ENCODE assay signal across 18 cellular contexts in the genomic region with DNA sequence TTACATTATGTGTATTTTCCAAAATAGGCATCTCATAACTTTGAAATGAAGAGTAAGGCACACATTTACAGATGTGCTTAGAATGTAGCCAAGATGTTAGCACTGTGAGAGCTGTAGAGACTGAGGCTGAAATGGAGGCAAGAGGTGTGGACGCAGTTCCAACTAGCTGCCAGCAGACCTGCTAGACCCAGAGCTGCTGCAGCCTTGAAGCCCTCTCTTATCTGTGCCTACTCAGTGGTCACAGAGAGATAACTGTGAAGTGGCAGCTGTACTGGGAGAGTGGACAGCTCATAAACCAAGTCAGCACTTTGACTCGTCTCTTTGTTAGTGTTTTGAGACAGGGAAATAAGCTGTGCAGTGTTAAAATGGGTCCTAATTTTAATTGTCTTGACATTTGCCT.
DNase-seq lines count a peak whose midpoint lies in the region; FAIRE-seq and TF ChIP-seq lines count a peak whose summit lies in the region.
"Had no signal": no experiment of that assay in that cellular context is flagged by ENCODE, and none has a peak within 500 bp of the region (broad histone marks: within the 10 kb centered on the region; RNA-seq: fewer than 3 reads in every experiment).

No MANE protein-coding gene starts in this region.

- no peak overlapping the region for H2BK120ac ChIP-seq in mesendoderm (ENCODE audit: low read depth, low read length)

- H3K27ac ChIP-seq in mesendoderm (ENCODE audit: low read depth, low read length) (no peak overlapping the region), urinary bladder (ENCODE audit: low read depth) (peak overlapping the region; percentile 2)
- H3K27ac ChIP-seq: HL-60, RWPE1, SJSA1 had no signal

- H4K5ac ChIP-seq in mesendoderm (ENCODE audit: low read length), result no peak overlapping the region

- TF ChIP-seq CTCF in bronchial epithelial cell (IDR thresholded peaks at IDR 0.05; ENCODE audit: insufficient read depth, low read length, severe bottlenecking), result no peak

- peak; percentile 60 for DNase-seq in OCI-M1 (lab: John Stamatoyannopoulos, UW)
- DNase-seq in bronchial epithelial cell (ENCODE audit: low read depth), result no peak
- DNase-seq in mesendoderm, result peak; percentile 41
- no peak for DNase-seq in superior temporal gyrus (ENCODE audit: extremely low spot score)
- no peak for DNase-seq in SHP77 (lab: John Stamatoyannopoulos, UW)
- no peak for DNase-seq in activated CD4-positive, alpha-beta T cell treated with anti-CD3 and anti-CD28 coated beads for 48 hours
- DNase-seq: CD4-positive, CD25-positive, alpha-beta regulatory T cell; MV-4-11; NCI-H1417 treated with DMSO at 0.1 percent for 48 hours; NCI-H2029; NCI-H2171 treated with DMSO at 0.1 percent for 48 hours; NCI-H748 treated with DMSO at 0.1 percent for 48 hours; PC-3 had no signal

- H3K4me3 ChIP-seq in bronchial epithelial cell (ENCODE audit: low read depth, low read length) (no peak overlapping the region), mesendoderm (ENCODE audit: low read length) (no peak overlapping the region), urinary bladder (ENCODE audit: low read depth, low read length) (no peak overlapping the region)
- H3K4me3 ChIP-seq: K562, SJSA1 had no signal

- no peak overlapping the region for H2AK5ac ChIP-seq in mesendoderm (ENCODE audit: low read length)

- H3K36me3 ChIP-seq in bronchial epithelial cell (ENCODE audit: control insufficient read depth, insufficient read depth, low read length) (no peaks in the 10 kb centered on the region), mesendoderm (ENCODE audit: control insufficient read depth, insufficient read depth, low read length) (no peaks in the 10 kb centered on the region), urinary bladder (ENCODE audit: insufficient read depth) (no peaks in the 10 kb centered on the region)
- H3K36me3 ChIP-seq: SJSA1 had no signal

- no peak overlapping the region for H4K8ac ChIP-seq in mesendoderm (ENCODE audit: low read depth, low read length)

- WGBS in mesendoderm (ENCODE audit: extremely low coverage, insufficient coverage, low lambda C conversion rate), result no CpG with 5 or more reads among the region's 2 CpGs
- 43% methylated on average over 2 of the region's 2 CpGs for whole genome bisulfite sequencing in urinary bladder

- H3K56ac ChIP-seq in mesendoderm (ENCODE audit: low read length), result no peak overlapping the region

- H3K18ac ChIP-seq in mesendoderm (ENCODE audit: low read length), result no peak overlapping the region

- H3K23ac ChIP-seq in mesendoderm (ENCODE audit: low read length), result no peak overlapping the region

- no peaks in the 10 kb centered on the region for H3K79me1 ChIP-seq in mesendoderm (ENCODE audit: low read length)

- H3K9ac ChIP-seq in mesendoderm (ENCODE audit: low read length), result no peak overlapping the region

- H3K4ac ChIP-seq in mesendoderm (ENCODE audit: low read depth, low read length), result no peak overlapping the region

- H3K4me2 ChIP-seq in mesendoderm (ENCODE audit: low read length), result no peak overlapping the region

- no peak overlapping the region for H2BK15ac ChIP-seq in mesendoderm (replicated peaks; ENCODE audit: low read depth)

- H3K79me2 ChIP-seq in mesendoderm (ENCODE audit: control insufficient read depth, insufficient read depth, low read length), result no peaks in the 10 kb centered on the region

- H3K4me1 ChIP-seq in mesendoderm (ENCODE audit: control insufficient read depth, low read depth, low read length) (no peaks in the 10 kb centered on the region), urinary bladder (ENCODE audit: insufficient read depth) (no peaks in the 10 kb centered on the region)
- H3K4me1 ChIP-seq: SJSA1 had no signal

- H2BK5ac ChIP-seq in mesendoderm (ENCODE audit: low read length), result no peak overlapping the region

- peak; percentile 36 for FAIRE-seq in bronchial epithelial cell (lab: Jason Lieb, UNC)
- FAIRE-seq: K562 had no signal

- no peaks in the 10 kb centered on the region for H3K27me3 ChIP-seq in bronchial epithelial cell (ENCODE audit: control insufficient read depth, insufficient read depth, low read length)
- no peaks in the 10 kb centered on the region for H3K27me3 ChIP-seq in mesendoderm (ENCODE audit: insufficient read depth, low read length, poor library complexity)
- H3K27me3 ChIP-seq: SJSA1 had no signal

Comparison
In these comparisons a context has a peak if more than half of its experiments do, and no peak if none do; other contexts are left out.
1. DNase-seq: peak in OCI-M1 (single experiment) and mesendoderm (single experiment); none in bronchial epithelial cell (single experiment), superior temporal gyrus (single experiment), SHP77 (0 of 2) and activated CD4-positive, alpha-beta T cell treated with anti-CD3 and anti-CD28 coated beads for 48 hours (single experiment).